ENCODE assay signal across 20 cellular contexts in the genomic region with DNA sequence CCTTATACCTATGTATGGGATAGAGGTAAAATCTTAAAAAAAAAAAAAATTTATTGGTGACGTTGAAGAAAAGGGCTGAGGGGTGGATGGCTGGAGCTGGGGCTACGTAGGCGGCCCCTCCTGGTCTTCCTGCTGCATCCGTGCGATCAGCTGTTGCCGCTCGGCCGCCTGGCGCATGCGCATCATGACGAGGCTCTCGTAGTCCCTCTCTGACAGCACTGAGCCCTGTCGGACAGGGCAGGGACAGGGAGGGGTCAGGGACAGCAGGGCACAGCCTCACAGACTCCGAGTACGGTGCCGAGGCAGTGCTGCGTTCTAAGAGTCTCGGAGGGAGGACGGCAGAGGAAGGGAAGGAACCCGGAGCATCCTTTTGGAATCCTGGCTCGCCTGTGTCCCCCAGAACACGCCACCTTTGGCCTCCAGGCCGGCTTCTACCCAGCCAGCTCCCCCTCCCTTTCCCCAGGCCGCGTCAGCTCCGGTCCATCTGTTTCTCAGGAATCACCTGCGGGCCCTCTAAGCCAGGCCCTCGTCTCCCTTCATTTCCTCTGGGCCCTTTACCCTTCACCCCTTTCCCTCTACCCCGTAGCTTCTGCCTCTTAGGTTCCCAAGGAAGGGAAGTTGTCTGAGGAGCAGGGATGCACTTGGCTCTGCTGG. TPM values are rescaled to one million over a fixed set of nuclear protein-coding genes. Genes with fewer than 3 reads are reported as not detected.
DNase-seq lines count a peak whose midpoint lies in the region; ATAC-seq and TF ChIP-seq lines count a peak whose summit lies in the region.
"Had no signal": no experiment of that assay in that cellular context is flagged by ENCODE, and none has a peak within 500 bp of the region (broad histone marks: within the 10 kb centered on the region; RNA-seq: fewer than 3 reads in every experiment).

No MANE protein-coding gene starts in this region.

- no peak for TF ChIP-seq CTCF in Peyer's patch (IDR thresholded peaks at IDR 0.05)
- TF ChIP-seq CTCF in stomach (IDR thresholded peaks at IDR 0.05) = no peak

- 75 to 88% (median 84%) methylated on average over 27 to 29 of the region's 29 CpGs for WGBS in stomach, 5 donors

- peaks cover 20% of the 10 kb centered on the region for H3K36me3 Mint-ChIP-seq in activated CD4-positive, alpha-beta T cell treated with anti-CD3 and anti-CD28 coated beads, Interleukin-2, amount 10 ng/mL, durations not matched to agents 7 days and 5 days (ENCODE audit: low read depth)
- peaks cover 0 to 10% (median 0%) of the 10 kb centered on the region in 3 donors for H3K36me3 Mint-ChIP-seq in immature natural killer cell
- H3K36me3 Mint-ChIP-seq: WTC11 had no signal

- H3K4me3 Mint-ChIP-seq in activated CD4-positive, alpha-beta T cell treated with anti-CD3 and anti-CD28 coated beads, Interleukin-2, amount 10 ng/mL, durations not matched to agents 7 days and 5 days = no peak overlapping the region
- H3K4me3 Mint-ChIP-seq in immature natural killer cell = peak overlapping the region in 1 of 5 donors; percentile 61
- H3K4me3 Mint-ChIP-seq: activated CD8-positive, alpha-beta memory T cell treated with anti-CD3 and anti-CD28 coated beads, Interleukin-2, amount 10 ng/mL, durations not matched to agents 7 days and 5 days; WTC11 had no signal

- H3K4me3 ChIP-seq in Peyer's patch (no peak overlapping the region), stomach (no peak overlapping the region)
- H3K4me3 ChIP-seq: A549, GM12878, thoracic aorta had no signal

- H3K36me3 ChIP-seq in Peyer's patch (peaks cover 0 to 12% (median 0%) of the 10 kb centered on the region in 3 donors), stomach (peaks cover 7 to 50% (median 41%) of the 10 kb centered on the region in 4 donors)

- H3K27ac ChIP-seq in Peyer's patch (peak overlapping the region; percentile 64 to 91 (median 78)), stomach (peak overlapping the region; percentile 41 to 91 (median 75))
- H3K27ac ChIP-seq: A549, brain microvascular endothelial cell, thoracic aorta had no signal

- POLR2A ChIA-PET in activated CD4-positive, alpha-beta T cell treated with anti-CD3 and anti-CD28 coated beads, Interleukin-2, amount 10 ng/mL, durations not matched to agents 7 days and 5 days (lab: Charles Lee) = interaction anchor here (0.7 kb wide), 1 partner anchor 9 kb away, joined by 3 read pairs; no protein-coding TSS in a partner anchor

- peaks cover 54% of the 10 kb centered on the region for H3K4me1 Mint-ChIP-seq in activated CD4-positive, alpha-beta T cell treated with anti-CD3 and anti-CD28 coated beads, Interleukin-2, amount 10 ng/mL, durations not matched to agents 7 days and 5 days
- H3K4me1 Mint-ChIP-seq in immature natural killer cell = peaks cover 53 to 55% of the 10 kb centered on the region in 2 donors

- H3K9me3 Mint-ChIP-seq in activated CD4-positive, alpha-beta T cell treated with anti-CD3 and anti-CD28 coated beads, Interleukin-2, amount 10 ng/mL, durations not matched to agents 7 days and 5 days = no peaks in the 10 kb centered on the region
- peaks cover 0 to 2% (median 0%) of the 10 kb centered on the region in 6 donors for H3K9me3 Mint-ChIP-seq in immature natural killer cell
- H3K9me3 Mint-ChIP-seq: WTC11 had no signal

- TF ChIP-seq EP300 in stomach (IDR thresholded peaks at IDR 0.05) = no peak

- H3K27me3 ChIP-seq in Peyer's patch (no peaks in the 10 kb centered on the region), stomach (no peaks in the 10 kb centered on the region)
- H3K27me3 ChIP-seq: brain microvascular endothelial cell had no signal

- TF ChIP-seq POLR2A in Peyer's patch (IDR thresholded peaks at IDR 0.05) (no peak), stomach (IDR thresholded peaks at IDR 0.05) (no peak)

- intact Hi-C loops in stomach (cut with DNase I; ENCODE audit: low total_unique reads) = no loop called here

- no peak for DNase-seq in activated CD4-positive, alpha-beta T cell treated with anti-CD3 and anti-CD28 coated beads, Interleukin-2, amount 10 ng/mL, durations not matched to agents 7 days and 5 days
- no peak for DNase-seq in activated CD4-positive, alpha-beta T cell treated with anti-CD3 and anti-CD28 coated beads for 48 hours
- DNase-seq in Peyer's patch = no peak
- DNase-seq in immature natural killer cell = no peak
- no peak for DNase-seq in stomach
- DNase-seq in NCI-H2227 (lab: John Stamatoyannopoulos, UW; ENCODE audit: unreplicated experiment) = no peak
- no peak for DNase-seq in NCI-H1105 treated with DMSO at 0.1 percent for 48 hours (lab: John Stamatoyannopoulos, UW)
- DNase-seq: activated CD8-positive, alpha-beta memory T cell treated with anti-CD3 and anti-CD28 coated beads, Interleukin-2, amount 10 ng/mL, durations not matched to agents 7 days and 5 days; brain microvascular endothelial cell; effector memory CD4-positive, alpha-beta T cell; left ventricle myocardium superior; MV-4-11; NCI-H2081; retina had no signal

- no peaks in the 10 kb centered on the region for H3K27me3 Mint-ChIP-seq in activated CD4-positive, alpha-beta T cell treated with anti-CD3 and anti-CD28 coated beads, Interleukin-2, amount 10 ng/mL, durations not matched to agents 7 days and 5 days
- peaks cover 2 to 8% (median 4%) of the 10 kb centered on the region in 3 donors for H3K27me3 Mint-ChIP-seq in immature natural killer cell (ENCODE audit: low read depth in 3 of 3)
- H3K27me3 Mint-ChIP-seq: activated CD8-positive, alpha-beta memory T cell treated with anti-CD3 and anti-CD28 coated beads, Interleukin-2, amount 10 ng/mL, durations not matched to agents 7 days and 5 days had no signal

- no peak for ATAC-seq in GM19324 (IDR thresholded peaks at IDR 0.05; ENCODE audit: low FRiP score, unreplicated experiment)
- ATAC-seq: A549; activated CD8-positive, alpha-beta memory T cell treated with anti-CD3 and anti-CD28 coated beads, Interleukin-2, amount 10 ng/mL, durations not matched to agents 7 days and 5 days; GM12878; left ventricle myocardium superior; WTC11 had no signal

- H3K27ac Mint-ChIP-seq in activated CD4-positive, alpha-beta T cell treated with anti-CD3 and anti-CD28 coated beads, Interleukin-2, amount 10 ng/mL, durations not matched to agents 7 days and 5 days = peak overlapping the region; percentile 62
- H3K27ac Mint-ChIP-seq in immature natural killer cell = peak overlapping the region; percentile 80 to 96 (median 86)
- H3K27ac Mint-ChIP-seq: WTC11 had no signal

- H3K4me1 ChIP-seq in Peyer's patch (peaks cover 0 to 69% (median 29%) of the 10 kb centered on the region in 4 donors), stomach (peaks cover 60 to 83% (median 78%) of the 10 kb centered on the region in 4 donors)

- H3K9me3 ChIP-seq in Peyer's patch (no peaks in the 10 kb centered on the region), stomach (no peaks in the 10 kb centered on the region)
- H3K9me3 ChIP-seq: A549, thoracic aorta had no signal

- CTCF ChIA-PET in activated CD4-positive, alpha-beta T cell treated with anti-CD3 and anti-CD28 coated beads, Interleukin-2, amount 10 ng/mL, durations not matched to agents 7 days and 5 days (lab: Charles Lee) = interaction anchor here (0.6 to 2.8 kb wide), 5 partner anchors 11 to 134 kb away, joined by 3 to 13 read pairs (median 6); no protein-coding TSS in a partner anchor

RNA-seq across cellular contexts. Expression of gene C15orf62, which starts 1.8 kb away (rescaled TPM):
- total RNA-seq in activated CD4-positive, alpha-beta T cell treated with anti-CD3 and anti-CD28 coated beads, Interleukin-2, amount 10 ng/mL, durations not matched to agents 7 days and 5 days = 1 to 10 TPM; 1.0 to 1.3 TPM
- total RNA-seq in Peyer's patch (1 to 10 TPM in 2 of 4 donors, not detected in 2; 1.1 to 1.3 TPM), stomach (10 to 100 TPM in 1 of 5 donors, not detected in 4; 39.3 TPM)
- polyA plus RNA-seq in immature natural killer cell (under 1 TPM in 2 of 3 donors, not detected in 1; 0.08 to 0.12 TPM), stomach (1 to 10 TPM in 1 of 3 donors, under 1 TPM in 2; 0.25 to 4.5 (median 0.31) TPM)
- total RNA-seq: left ventricle myocardium superior had no signal
- polyA plus RNA-seq: neural cell had no signal

RNA-seq across cellular contexts. Expression of gene GCHFR, which starts 4.1 kb away (rescaled TPM):
- total RNA-seq in activated CD4-positive, alpha-beta T cell treated with anti-CD3 and anti-CD28 coated beads, Interleukin-2, amount 10 ng/mL, durations not matched to agents 7 days and 5 days = 10 to 100 TPM; 33.9 to 35.5 TPM
- total RNA-seq in Peyer's patch (100 to 1,000 TPM in 3 of 4 donors, 10 to 100 TPM in 1; 81.7 to 286 (median 136) TPM), stomach (10 to 100 TPM in 2 of 5 donors, 1 to 10 TPM in 1, not detected in 2; 1.3 to 13.6 (median 11.7) TPM)
- polyA plus RNA-seq in immature natural killer cell (100 to 1,000 TPM; 183 to 303 (median 230) TPM), stomach (10 to 100 TPM; 21.4 to 37.4 (median 29.3) TPM)

RNA-seq across cellular contexts. Expression of gene RMDN3, which starts 12.9 kb away (rescaled TPM):
- 10 to 100 TPM; 26.0 to 32.6 TPM for total RNA-seq in activated CD4-positive, alpha-beta T cell treated with anti-CD3 and anti-CD28 coated beads, Interleukin-2, amount 10 ng/mL, durations not matched to agents 7 days and 5 days
- total RNA-seq in Peyer's patch (10 to 100 TPM; 69.2 to 94.7 (median 74.0) TPM), stomach (10 to 100 TPM in 4 of 5 donors, not detected in 1; 25.2 to 63.8 (median 48.2) TPM)
- polyA plus RNA-seq in immature natural killer cell (100 to 1,000 TPM in 2 of 3 donors, 10 to 100 TPM in 1; 44.6 to 118 (median 110) TPM), stomach (10 to 100 TPM; 12.6 to 21.2 (median 15.0) TPM)

RNA-seq across cellular contexts. Expression of gene ZFYVE19, which starts 38.9 kb away (rescaled TPM):
- total RNA-seq in activated CD4-positive, alpha-beta T cell treated with anti-CD3 and anti-CD28 coated beads, Interleukin-2, amount 10 ng/mL, durations not matched to agents 7 days and 5 days = 10 to 100 TPM; 31.1 to 32.2 TPM
- total RNA-seq in Peyer's patch (100 to 1,000 TPM in 1 of 4 donors, 10 to 100 TPM in 3; 56.9 to 110 (median 79.9) TPM), stomach (10 to 100 TPM; 10.3 to 29.2 (median 18.7) TPM)
- polyA plus RNA-seq in immature natural killer cell (10 to 100 TPM; 12.8 to 22.0 (median 20.9) TPM), stomach (10 to 100 TPM; 14.4 to 31.0 (median 28.3) TPM)

RNA-seq across cellular contexts. Expression of gene DNAJC17, which starts 39.3 kb away (rescaled TPM):
- total RNA-seq in activated CD4-positive, alpha-beta T cell treated with anti-CD3 and anti-CD28 coated beads, Interleukin-2, amount 10 ng/mL, durations not matched to agents 7 days and 5 days = 10 to 100 TPM; 42.2 to 44.3 TPM
- total RNA-seq in Peyer's patch (10 to 100 TPM; 26.9 to 37.1 (median 32.9) TPM), stomach (10 to 100 TPM; 11.0 to 64.2 (median 22.9) TPM)
- polyA plus RNA-seq in immature natural killer cell (10 to 100 TPM; 25.6 to 62.8 (median 34.7) TPM), stomach (10 to 100 TPM; 33.6 to 66.7 (median 53.9) TPM)
